21 cellular contexts compared by ENCODE assay signal in genomic region chr1:183824295-183824694, GRCh38. TPM values are rescaled to one million over a fixed set of nuclear protein-coding genes. Genes with fewer than 3 reads are reported as not detected.
DNase-seq lines count a peak whose midpoint lies in the region; ATAC-seq, FAIRE-seq and TF ChIP-seq lines count a peak whose summit lies in the region.
"Had no signal": no experiment of that assay in that cellular context is flagged by ENCODE, and none has a peak within 500 bp of the region (broad histone marks: within the 10 kb centered on the region; RNA-seq: fewer than 3 reads in every experiment).

No MANE protein-coding gene starts in this region.

- H3K36me3 ChIP-seq in K562 (ENCODE audit: control insufficient read depth, insufficient read depth, low read length) (no peaks in the 10 kb centered on the region), vagina (no peaks in the 10 kb centered on the region)
- H3K36me3 ChIP-seq: SJCRH30 had no signal

- H3K9me1 ChIP-seq in K562 (ENCODE audit: control insufficient read depth, insufficient read depth, low read length), result no peaks in the 10 kb centered on the region

- no peak for TF ChIP-seq RAD21 in K562 (CRISPR knock-in tag; conservative IDR thresholded peaks at IDR 0.05 in 1 of 2, IDR thresholded peaks at IDR 0.05 in 1 of 2)

- no peak overlapping the region for H3K4me2 ChIP-seq in K562 (ENCODE audit: insufficient read depth, low read length)
- H3K4me2 ChIP-seq: PC-9 had no signal

- intact Hi-C loops in K562 (cut with micrococcal nuclease), result no loop called here
- intact Hi-C loops in vagina (cut with DNase I), result no loop called here

- TF ChIP-seq POLR2A in NB4 (IDR thresholded peaks at IDR 0.05; ENCODE audit: extremely low read depth, insufficient read length) (no peak), K562 (conservative IDR thresholded peaks at IDR 0.05) (no peak), vagina (IDR thresholded peaks at IDR 0.05) (no peak)

- peak; percentile 39 for FAIRE-seq in GM18507 (lab: Jason Lieb, UNC)
- peak; percentile 19 for FAIRE-seq in K562 (lab: Jason Lieb, UNC)
- FAIRE-seq: D721Med, HepG2 had no signal

- no peak for ATAC-seq in K562
- ATAC-seq in HG03565 (IDR thresholded peaks at IDR 0.05; ENCODE audit: unreplicated experiment), result no peak
- no peak for ATAC-seq in HG03135 (IDR thresholded peaks at IDR 0.05; ENCODE audit: unreplicated experiment)
- ATAC-seq: HCT116, HepG2 had no signal

- CTCF ChIA-PET in K562 (lab: Yijun Ruan, JAX; ENCODE audit: low intra/inter-chr PET ratio), result no interaction called here

- no peak overlapping the region for H3K9ac ChIP-seq in K562 (ENCODE audit: insufficient read depth in 1 of 2, low read depth in 2 of 2, low read length in 2 of 2)

- H3K9me3 ChIP-seq in K562 (replicated peaks; ENCODE audit: control insufficient read depth, insufficient read depth, low read depth, low read length) (no peaks in the 10 kb centered on the region), vagina (no peaks in the 10 kb centered on the region)
- H3K9me3 ChIP-seq: SJCRH30 had no signal

- no peak overlapping the region for H3K4me3 ChIP-seq in NB4 (ENCODE audit: low read depth, low read length)
- no peak overlapping the region for H3K4me3 ChIP-seq in K562
- no peak overlapping the region for H3K4me3 ChIP-seq in vagina
- H3K4me3 ChIP-seq: PC-9, SJCRH30 had no signal

- no peak overlapping the region for H2AFZ ChIP-seq in K562 (ENCODE audit: low read depth, low read length)
- H2AFZ ChIP-seq: PC-9 had no signal

- DNase-seq in GM18507 (ENCODE audit: extremely low spot score, insufficient read length, low read depth), result no peak
- DNase-seq in NB4 (ENCODE audit: low read depth), result peak; percentile 6
- no peak for DNase-seq in K562 (ENCODE audit: extremely low read depth in 1 of 4, low spot score in 3 of 4)
- no peak for DNase-seq in vagina (ENCODE audit: extremely low spot score in 2 of 2)
- no peak for DNase-seq in A172 (ENCODE audit: low spot score)
- DNase-seq: CD4-positive, alpha-beta memory T cell; DMS79; Karpas-422; MM.1S; NCI-H1417 treated with DMSO at 0.1 percent for 48 hours; NCI-H1930; NCI-H2171; NCI-H446; NCI-H69; PC-9; SJCRH30 had no signal

- BruUV-seq in K562 (replicated peaks; lab: Mats Ljungman, UMichigan), result no TSS peak

- 5% methylated on average over 1 of the region's 1 CpG for whole genome bisulfite sequencing in K562 (ENCODE audit: insufficient coverage, low coverage, missing lambda C conversion rate)

- in situ Hi-C loops in K562 (cut with MboI), result no loop called here

- no peaks in the 10 kb centered on the region for H3K4me1 ChIP-seq in K562 (replicated peaks in 1 of 2; ENCODE audit: control insufficient read depth in 2 of 2, insufficient read depth in 2 of 2, low read length in 2 of 2)
- peaks cover 26% of the 10 kb centered on the region for H3K4me1 ChIP-seq in vagina
- H3K4me1 ChIP-seq: SJCRH30 had no signal

- no peak for TF ChIP-seq EP300 in K562 (IDR thresholded peaks at IDR 0.05; ENCODE audit: low read length)

- H3K27me3 ChIP-seq in K562 (ENCODE audit: control insufficient read depth in 2 of 2, insufficient read depth in 2 of 2, low read length in 2 of 2) (peaks cover 0 to 3% of the 10 kb centered on the region in 2 experiments; a peak in 1 of 5 replicates), vagina (no peaks in the 10 kb centered on the region)
- H3K27me3 ChIP-seq: SJCRH30 had no signal

- H4K20me1 ChIP-seq in K562 (replicated peaks; ENCODE audit: control insufficient read depth, insufficient read depth, low read length), result no peaks in the 10 kb centered on the region

- POLR2A ChIA-PET in K562 (lab: Yijun Ruan, JAX), result no interaction called here

- no peak overlapping the region for H3K27ac ChIP-seq in K562 (ENCODE audit: extremely low read depth, low read depth, low read length)
- H3K27ac ChIP-seq in vagina, result peak overlapping the region; percentile 9
- H3K27ac ChIP-seq: PC-9, SJCRH30 had no signal

- H3K79me2 ChIP-seq in K562 (ENCODE audit: control insufficient read depth, insufficient read depth, low read length), result no peaks in the 10 kb centered on the region

- TF ChIP-seq CTCF in NB4 (IDR thresholded peaks at IDR 0.05; ENCODE audit: low read depth, low read length), result no peak
- TF ChIP-seq CTCF in K562 (IDR thresholded peaks at IDR 0.05 in 2 of 3, conservative IDR thresholded peaks at IDR 0.05 in 1 of 3; ENCODE audit: insufficient read depth in 2 of 3, low read depth in 1 of 3, low read length in 3 of 3), result no peak
- TF ChIP-seq CTCF in vagina (IDR thresholded peaks at IDR 0.05), result no peak

TF ChIP-seq in K562, 482 proteins besides CTCF, POLR2A, EP300 and RAD21:
- TF ChIP-seq SREBF2 (CRISPR knock-in tag; IDR thresholded peaks at IDR 0.05) (no peak), SPI1 (IDR thresholded peaks at IDR 0.05; ENCODE audit: borderline replicate concordance, low read depth, low read length) (peak; percentile 9; the same call in 1 of the 2 replicates), CTBP1 (IDR thresholded peaks at IDR 0.05; ENCODE audit: borderline replicate concordance) (peak; percentile 54; the same call in 1 of the 2 replicates), TCFL5 (CRISPR knock-in tag; conservative IDR thresholded peaks at IDR 0.05) (no peak)

RNA-seq across cellular contexts. Expression of gene RGL1, which starts 19.4 kb away (rescaled TPM):
- total RNA-seq in K562 (2011; cell fraction: chromatin; rRNA removed; ENCODE audit: low replicate concordance), result 0.14 and 0.16 TPM in 2 replicates
- total RNA-seq in K562 (2011; cell fraction: nucleolus; rRNA removed), result 0.13 and 0.17 TPM in 2 replicates
- total RNA-seq in K562 (2011; cell fraction: nucleoplasm; rRNA removed), result 0.15 TPM in 1 of 2 replicates, not detected in the other
- total RNA-seq in K562 (2014; rRNA removed) (under 0.01 and 0.08 TPM in 2 replicates), K562 (2014; rRNA removed; fragmentation: Illumina TruSeq; extraction: Trizol) (0.06 and 0.07 TPM in 2 replicates), K562 (2015; rRNA removed; fragmentation: Illumina TruSeq; extraction: Trizol) (0.04 TPM in 2 replicates), K562 (2021) (0.07 TPM in 2 replicates), vagina (23.1 TPM)
- polyA plus RNA-seq in K562 (2011; rRNA removed) (0.01 and 0.03 TPM in 2 replicates), K562 (2014; fragmentation: Illumina TruSeq; extraction: Trizol) (0.04 and 0.07 TPM in 2 replicates), K562 (2014; fragmentation: Nextera tagmentation; extraction: Ambion mirVana) (under 1 TPM; 0.03 to 0.06 TPM), K562 (2014; rRNA removed) (0.04 and 0.08 TPM in 2 replicates)
- polyA plus RNA-seq in K562 (2011; cell fraction: cytosol; rRNA removed), result 0.04 TPM in 1 of 2 replicates, not detected in the other
- 0.04 and 0.09 TPM in 2 replicates for polyA plus RNA-seq in K562 (2011; cell fraction: nucleus; rRNA removed)
- polyA plus RNA-seq in K562 (2012), result 0.06 and 0.07 TPM in 2 replicates
- polyA minus RNA-seq in K562 (2011; rRNA and poly(A)+ RNA removed), result 0.11 and 0.15 TPM in 2 replicates
- polyA minus RNA-seq in K562 (2011; cell fraction: cytosol; rRNA and poly(A)+ RNA removed), result not detected in 2 replicates
- polyA minus RNA-seq in K562 (2011; cell fraction: nucleus; rRNA and poly(A)+ RNA removed), result 0.22 and 0.27 TPM in 2 replicates
- 5.1 and 5.6 TPM in 2 replicates for total RNA-seq in A172 (2014; rRNA removed; shearing (Covaris generic))
